In the genomic region with DNA sequence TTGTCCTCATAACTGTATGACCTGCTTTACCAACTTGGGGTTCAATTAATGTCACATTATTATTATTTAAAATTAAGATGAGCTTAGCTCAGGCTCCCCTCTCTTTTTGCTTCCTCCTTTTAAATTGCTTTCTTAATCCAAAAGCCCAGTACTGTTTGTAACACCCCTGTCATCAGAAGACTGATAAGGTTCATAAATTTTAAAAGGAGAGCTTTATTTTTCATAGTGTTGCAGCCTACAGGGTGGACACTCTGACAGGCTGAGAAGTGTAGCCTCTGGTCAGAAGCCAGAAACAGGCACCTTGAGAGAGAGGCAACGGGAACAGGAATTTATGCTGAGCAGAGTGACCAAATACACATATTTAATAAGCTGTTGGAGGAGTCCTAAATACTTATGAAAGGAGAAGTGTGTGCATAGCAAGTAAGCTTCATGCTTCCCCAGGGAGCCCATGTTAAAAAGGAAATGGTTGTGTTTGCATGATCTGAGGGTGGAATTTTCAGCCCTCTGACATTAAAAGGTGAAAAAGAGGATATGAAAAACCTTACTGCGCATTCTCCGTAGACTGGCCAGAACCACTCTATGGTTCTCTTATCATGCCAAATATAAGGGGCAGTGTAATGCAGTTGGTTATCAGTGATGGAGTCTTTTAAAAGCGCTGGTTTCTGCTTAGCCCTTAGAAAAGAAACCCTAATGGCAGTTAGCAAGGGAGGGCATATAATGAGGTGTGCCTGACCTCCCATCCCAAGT, we compare ENCODE assay signal across 10 cellular contexts. TPM values are rescaled to one million over a fixed set of nuclear protein-coding genes. Genes with fewer than 3 reads are reported as not detected.
DNase-seq lines count a peak whose midpoint lies in the region; ATAC-seq lines count a peak whose summit lies in the region.
"Had no signal": no experiment of that assay in that cellular context is flagged by ENCODE, and none has a peak within 500 bp of the region (broad histone marks: within the 10 kb centered on the region; RNA-seq: fewer than 3 reads in every experiment).

No MANE protein-coding gene starts in this region.

- H3K4me1 Mint-ChIP-seq in naive thymus-derived CD4-positive, alpha-beta T cell: peaks cover 0 to 2% (median 0%) of the 10 kb centered on the region in 7 donors

- H3K27me3 ChIP-seq in Karpas-422 (ENCODE audit: low read length): no peaks in the 10 kb centered on the region
- no peaks in the 10 kb centered on the region for H3K27me3 ChIP-seq in naive thymus-derived CD4-positive, alpha-beta T cell (ENCODE audit: control insufficient read depth in 2 of 2, insufficient read depth in 2 of 2, low read length in 2 of 2)
- H3K27me3 ChIP-seq: brain microvascular endothelial cell had no signal

- DNase-seq in Karpas-422 (peak; percentile 96), OCI-M2 (lab: John Stamatoyannopoulos, UW; ENCODE audit: unreplicated experiment) (no peak), DMS153 treated with DMSO at 0.1 percent for 48 hours (lab: John Stamatoyannopoulos, UW; ENCODE audit: unreplicated experiment) (no peak), NCI-H2081 (lab: John Stamatoyannopoulos, UW) (no peak)
- no peak for DNase-seq in naive thymus-derived CD4-positive, alpha-beta T cell
- no peak for DNase-seq in effector CD4-positive, alpha-beta T cell
- DNase-seq: brain microvascular endothelial cell, WERI-Rb-1 had no signal

- CTCF ChIA-PET in naive thymus-derived CD4-positive, alpha-beta T cell (lab: Charles Lee): no interaction called here

- ATAC-seq in GM18907 (IDR thresholded peaks at IDR 0.05; ENCODE audit: unreplicated experiment) (peak; percentile 88), HG02610 (IDR thresholded peaks at IDR 0.05; ENCODE audit: unreplicated experiment) (peak; percentile 86)
- peak; percentile 53 for ATAC-seq in naive thymus-derived CD4-positive, alpha-beta T cell

- peak overlapping the region; percentile 95 for H3K27ac ChIP-seq in Karpas-422 (ENCODE audit: low read length)
- no peak overlapping the region for H3K27ac ChIP-seq in naive thymus-derived CD4-positive, alpha-beta T cell (ENCODE audit: low read depth, low read length)
- H3K27ac ChIP-seq: brain microvascular endothelial cell, WERI-Rb-1 had no signal

- H3K36me3 ChIP-seq in Karpas-422 (ENCODE audit: insufficient read depth, low read length): no peaks in the 10 kb centered on the region
- H3K36me3 ChIP-seq in naive thymus-derived CD4-positive, alpha-beta T cell (ENCODE audit: control insufficient read depth in 2 of 3, insufficient read depth in 3 of 3, low read length in 3 of 3): no peaks in the 10 kb centered on the region
- H3K36me3 ChIP-seq: brain microvascular endothelial cell, WERI-Rb-1 had no signal

- no peaks in the 10 kb centered on the region for H3K36me3 Mint-ChIP-seq in naive thymus-derived CD4-positive, alpha-beta T cell

- peaks cover 6 to 18% (median 6%) of the 10 kb centered on the region in 5 donors for H3K27me3 Mint-ChIP-seq in naive thymus-derived CD4-positive, alpha-beta T cell

- peak overlapping the region; percentile 25; the same call in 1 of the 2 replicates for H2AFZ ChIP-seq in Karpas-422 (ENCODE audit: low read length)

- no peak overlapping the region for H3K4me3 Mint-ChIP-seq in naive thymus-derived CD4-positive, alpha-beta T cell

- peaks cover 0 to 4% (median 0%) of the 10 kb centered on the region in 11 donors for H3K9me3 Mint-ChIP-seq in naive thymus-derived CD4-positive, alpha-beta T cell

- peak overlapping the region; percentile 39 for H3K4me3 ChIP-seq in Karpas-422 (ENCODE audit: low read length)
- H3K4me3 ChIP-seq in naive thymus-derived CD4-positive, alpha-beta T cell (ENCODE audit: low read length): no peak overlapping the region

- peaks cover 37% of the 10 kb centered on the region for H3K4me1 ChIP-seq in Karpas-422 (ENCODE audit: low read length)
- no peaks in the 10 kb centered on the region for H3K4me1 ChIP-seq in naive thymus-derived CD4-positive, alpha-beta T cell (ENCODE audit: control insufficient read depth in 2 of 2, insufficient read depth in 2 of 2, low read length in 2 of 2)

- H3K9me3 ChIP-seq in Karpas-422 (ENCODE audit: low read length): no peaks in the 10 kb centered on the region
- no peaks in the 10 kb centered on the region for H3K9me3 ChIP-seq in naive thymus-derived CD4-positive, alpha-beta T cell (ENCODE audit: control insufficient read depth in 2 of 3, low read length in 3 of 3)

- POLR2A ChIA-PET in naive thymus-derived CD4-positive, alpha-beta T cell (lab: Charles Lee): no interaction called here

- H3K9me2 ChIP-seq in Karpas-422 (replicated peaks; ENCODE audit: insufficient read depth, low read length): no peaks in the 10 kb centered on the region

- H4K20me1 ChIP-seq in Karpas-422 (ENCODE audit: insufficient read depth, low read depth, low read length): no peaks in the 10 kb centered on the region

- no peaks in the 10 kb centered on the region for H3K79me2 ChIP-seq in Karpas-422 (ENCODE audit: low read length)

- intact Hi-C loops in naive thymus-derived CD4-positive, alpha-beta T cell (cut with micrococcal nuclease): no loop called here

- H3K27ac Mint-ChIP-seq in naive thymus-derived CD4-positive, alpha-beta T cell: no peak overlapping the region

- peak overlapping the region; percentile 71 for H3K4me2 ChIP-seq in Karpas-422 (ENCODE audit: low read depth, low read length, poor library complexity, severe bottlenecking)

- H3K9ac ChIP-seq in Karpas-422 (ENCODE audit: low read length): peak overlapping the region; percentile 58

RNA-seq across cellular contexts. Expression of a gene that starts 30.5 kb away (rescaled TPM):
- total RNA-seq in Karpas-422 (2014; rRNA removed; shearing (Covaris generic); ENCODE audit: low replicate concordance): 4.7 and 7.2 TPM in 2 replicates
- 10 to 100 TPM; 10.7 to 15.2 (median 13.9) TPM for total RNA-seq in naive thymus-derived CD4-positive, alpha-beta T cell
- 1 to 10 TPM; 2.5 to 5.4 TPM for polyA plus RNA-seq in naive thymus-derived CD4-positive, alpha-beta T cell
